17 cellular contexts compared by ENCODE assay signal in genomic region chr6:105711216-105711615, GRCh38.
DNase-seq lines count a peak whose midpoint lies in the region; ATAC-seq and TF ChIP-seq lines count a peak whose summit lies in the region.
"Had no signal": no experiment of that assay in that cellular context is flagged by ENCODE, and none has a peak within 500 bp of the region (broad histone marks: within the 10 kb centered on the region; RNA-seq: fewer than 3 reads in every experiment).

No MANE protein-coding gene starts in this region.

- H2BK5ac ChIP-seq in trophoblast cell (ENCODE audit: low read depth, low read length, poor library complexity) = no peak overlapping the region

- H3K18ac ChIP-seq in trophoblast cell (ENCODE audit: low read length) = no peak overlapping the region

- H3K4ac ChIP-seq in trophoblast cell (ENCODE audit: low read depth, low read length) = no peak overlapping the region

- no peaks in the 10 kb centered on the region for H3K79me1 ChIP-seq in trophoblast cell (ENCODE audit: low read length)

- H2BK120ac ChIP-seq in trophoblast cell (ENCODE audit: insufficient read depth, low read length, poor library complexity) = no peak overlapping the region

- no peak overlapping the region for H2BK12ac ChIP-seq in trophoblast cell (ENCODE audit: low read length)

- TF ChIP-seq CTCF in osteoblast (IDR thresholded peaks at IDR 0.05; ENCODE audit: extremely low read depth, low read depth, low read length) (no peak), tibial artery (IDR thresholded peaks at IDR 0.05) (no peak), lower leg skin (IDR thresholded peaks at IDR 0.05) (no peak), upper lobe of right lung (IDR thresholded peaks at IDR 0.05) (no peak)

- H3K27ac ChIP-seq in epithelial cell of prostate = peak overlapping the region; percentile 50
- H3K27ac ChIP-seq in osteoblast (ENCODE audit: low read depth, low read length) = no peak overlapping the region
- H3K27ac ChIP-seq in tibial artery = no peak overlapping the region
- H3K27ac ChIP-seq in trophoblast cell (ENCODE audit: low read depth, low read length) = no peak overlapping the region
- H3K27ac ChIP-seq in upper lobe of right lung = no peak overlapping the region

- no peak overlapping the region for H3K4me3 ChIP-seq in osteoblast (ENCODE audit: insufficient read depth, low read length)
- no peak overlapping the region for H3K4me3 ChIP-seq in tibial artery
- H3K4me3 ChIP-seq in trophoblast cell (ENCODE audit: low read depth, low read length) = no peak overlapping the region
- H3K4me3 ChIP-seq in lower leg skin (ENCODE audit: low read depth, poor library complexity, severe bottlenecking) = no peak overlapping the region
- no peak overlapping the region for H3K4me3 ChIP-seq in upper lobe of right lung
- H3K4me3 ChIP-seq: GM12878, HAP-1 had no signal

- no peak overlapping the region for H3K9ac ChIP-seq in trophoblast cell (ENCODE audit: low read length)

- H3K14ac ChIP-seq in trophoblast cell (ENCODE audit: low read length) = no peak overlapping the region

- H3K23ac ChIP-seq in trophoblast cell (ENCODE audit: low read length) = no peak overlapping the region

- intact Hi-C loops in tibial artery (cut with DNase I; ENCODE audit: low total_unique reads) = no loop called here
- intact Hi-C loops in lower leg skin (cut with DNase I; ENCODE audit: low total_unique reads) = no loop called here
- intact Hi-C loops in upper lobe of right lung (cut with DNase I) = no loop called here

- H3K79me2 ChIP-seq in osteoblast (ENCODE audit: insufficient read depth, low read length) = no peaks in the 10 kb centered on the region
- no peaks in the 10 kb centered on the region for H3K79me2 ChIP-seq in trophoblast cell (ENCODE audit: control insufficient read depth, insufficient read depth, low read length, poor library complexity)

- H3K4me1 ChIP-seq in osteoblast (ENCODE audit: insufficient read depth, low read length) = no peaks in the 10 kb centered on the region
- H3K4me1 ChIP-seq in tibial artery = no peaks in the 10 kb centered on the region
- H3K4me1 ChIP-seq in trophoblast cell (ENCODE audit: control insufficient read depth in 1 of 2, insufficient read depth in 2 of 2, low read length in 2 of 2) = no peaks in the 10 kb centered on the region
- H3K4me1 ChIP-seq in upper lobe of right lung = no peaks in the 10 kb centered on the region
- H3K4me1 ChIP-seq: HAP-1 had no signal

- H3K36me3 ChIP-seq in osteoblast (ENCODE audit: insufficient read depth, low read length) = no peaks in the 10 kb centered on the region
- H3K36me3 ChIP-seq in tibial artery = no peaks in the 10 kb centered on the region
- no peaks in the 10 kb centered on the region for H3K36me3 ChIP-seq in trophoblast cell (ENCODE audit: control insufficient read depth in 1 of 2, insufficient read depth in 2 of 2, low read length in 2 of 2)
- no peaks in the 10 kb centered on the region for H3K36me3 ChIP-seq in upper lobe of right lung
- H3K36me3 ChIP-seq: HAP-1 had no signal

- H4K91ac ChIP-seq in trophoblast cell (ENCODE audit: low read depth, low read length) = no peak overlapping the region

- H2AFZ ChIP-seq in osteoblast (ENCODE audit: low read length) (no peak overlapping the region), trophoblast cell (ENCODE audit: insufficient read depth, low read length, poor library complexity) (no peak overlapping the region)

- DNase-seq in EL (peak; percentile 40), LHCN-M2 (ENCODE audit: low read depth) (peak; percentile 12), epithelial cell of prostate (ENCODE audit: low read depth, low spot score) (no peak), osteoblast (ENCODE audit: insufficient read length, low spot score, missing footprints) (peak; percentile 23), tibial artery (no peak), trophoblast cell (no peak), lower leg skin (ENCODE audit: low spot score in 2 of 2) (no peak), upper lobe of right lung (no peak)
- DNase-seq: CD8-positive, alpha-beta T cell; KG1; NCI-H1092; NCI-H2081 treated with DMSO at 0.1 percent for 48 hours; NCI-H524; SHP77 had no signal

- no peak overlapping the region for H4K8ac ChIP-seq in trophoblast cell (ENCODE audit: low read depth, low read length)

- TF ChIP-seq POLR2A in lower leg skin (IDR thresholded peaks at IDR 0.05) = no peak

- no peak overlapping the region for H4K12ac ChIP-seq in trophoblast cell (ENCODE audit: low read depth, low read length)

- WGBS in trophoblast cell (ENCODE audit: extremely low coverage, insufficient coverage, insufficient read length) = no CpG with 5 or more reads among the region's 2 CpGs
- 96% methylated on average over 2 of the region's 2 CpGs for WGBS in lower leg skin, 2 donors

- no peak overlapping the region for H3K4me2 ChIP-seq in osteoblast (ENCODE audit: insufficient read depth, low read length)
- H3K4me2 ChIP-seq in trophoblast cell (ENCODE audit: low read length) = no peak overlapping the region

- no peaks in the 10 kb centered on the region for H4K20me1 ChIP-seq in osteoblast (ENCODE audit: insufficient read depth, low read length)

- H3K27me3 ChIP-seq in osteoblast (ENCODE audit: insufficient read depth, low read length) = no peaks in the 10 kb centered on the region
- no peaks in the 10 kb centered on the region for H3K27me3 ChIP-seq in tibial artery
- no peaks in the 10 kb centered on the region for H3K27me3 ChIP-seq in trophoblast cell (ENCODE audit: insufficient read depth, low read length)
- H3K27me3 ChIP-seq in upper lobe of right lung = no peaks in the 10 kb centered on the region

- no peak for ATAC-seq in upper lobe of right lung
- ATAC-seq: CD8-positive, alpha-beta T cell; GM12878; Panc1 had no signal

- H3K9me3 ChIP-seq in osteoblast (ENCODE audit: low read depth, low read length) (no peaks in the 10 kb centered on the region), tibial artery (peaks cover 0 to 25% (median 0%) of the 10 kb centered on the region in 3 donors), trophoblast cell (ENCODE audit: insufficient read depth, low read depth, low read length) (no peaks in the 10 kb centered on the region), upper lobe of right lung (peaks cover 10% of the 10 kb centered on the region)

- no peak overlapping the region for H2AK5ac ChIP-seq in trophoblast cell (ENCODE audit: low read length)

Comparison
In these comparisons a context has a peak if more than half of its experiments do, and no peak if none do; other contexts are left out.
1. DNase-seq: peak in EL (single experiment), LHCN-M2 (single experiment) and osteoblast (single experiment); none in epithelial cell of prostate (single experiment), tibial artery (0 of 2), trophoblast cell (0 of 2), lower leg skin (0 of 2) and upper lobe of right lung (single experiment).